In the genomic region with DNA sequence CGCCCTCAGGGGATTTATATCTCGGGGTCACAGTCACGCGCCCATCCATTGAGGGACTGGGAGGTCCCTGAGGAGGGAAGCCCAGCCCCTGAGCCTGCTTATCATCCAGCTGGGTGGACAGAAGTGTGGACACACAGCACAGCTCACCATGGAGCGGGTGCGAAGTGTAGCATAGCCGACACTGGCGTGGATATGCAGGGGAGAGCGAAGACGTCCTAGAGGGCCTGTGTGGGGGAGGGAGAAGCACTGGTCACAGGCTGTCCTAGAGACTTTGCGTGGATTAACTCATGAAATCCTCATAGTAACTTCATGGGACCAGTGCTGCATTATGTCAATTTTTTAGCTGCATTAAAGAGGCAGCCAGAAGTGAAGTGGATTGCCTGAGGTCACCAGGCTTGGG, we compare ENCODE assay signal across 35 cellular contexts.
"Had no signal": no experiment of that assay in that cellular context is flagged by ENCODE, and none has a peak within 500 bp of the region (broad histone marks: within the 10 kb centered on the region; RNA-seq: fewer than 3 reads in every experiment).

No MANE protein-coding gene starts in this region.

- H3K36me3 ChIP-seq: ascending aorta, cardiac muscle cell, SJSA1 had no signal

- H3K4me2 ChIP-seq: KMS-11 had no signal

- H3K9me3 ChIP-seq: ascending aorta had no signal

- ATAC-seq: activated CD8-positive, alpha-beta T cell treated with anti-CD3 and anti-CD28 coated beads for 36 hours; Panc1 had no signal

- DNase-seq: activated CD4-positive, alpha-beta T cell treated with anti-CD3 and anti-CD28 coated beads for 1 hour; activated CD4-positive, alpha-beta T cell treated with anti-CD3 and anti-CD28 coated beads, Interleukin-2, amount 10 ng/mL, durations not matched to agents 24 days and 14 days; activated CD4-positive, alpha-beta T cell treated with anti-CD3 and anti-CD28 coated beads, Interleukin-2, amount 50 U/mL, for 4 hours; activated CD4-positive, CD25-positive, alpha-beta regulatory T cell; activated CD8-positive, alpha-beta T cell treated with anti-CD3 and anti-CD28 coated beads for 36 hours; activated gamma-delta T cell; activated naive CD4-positive, alpha-beta T cell treated with Interleukin-2 at 50 U/mL for 16 hours; activated naive CD8-positive, alpha-beta T cell treated with anti-CD3 and anti-CD28 coated beads, Interleukin-2, amount 10 ng/mL, durations not matched to agents 7 days and 5 days; activated T-cell treated with anti-CD3 and anti-CD28 coated beads, Interleukin-2, amount 50 U/mL, for 24 hours; amygdala; MM.1S; MV-4-11; NCI-H1092 treated with DMSO at 0.1 percent for 48 hours; NCI-H1417; NCI-H146; NCI-H187; NCI-H2081; NCI-H2171 treated with DMSO at 0.1 percent for 48 hours; NCI-H2227 treated with DMSO at 0.1 percent for 48 hours; NCI-H446; NCI-H510A treated with DMSO at 0.1 percent for 48 hours; NCI-H526 treated with DMSO at 0.1 percent for 48 hours; NCI-H774; RPMI8226; SHP77 treated with DMSO at 0.1 percent for 48 hours; SW 1271; T-helper 1 cell; T-helper 2 cell; T-helper 9 cell had no signal

- H3K27me3 ChIP-seq: ascending aorta, cardiac muscle cell, SJSA1 had no signal

- H3K4me3 ChIP-seq: ascending aorta, cardiac muscle cell, SJSA1 had no signal

- H3K27ac ChIP-seq: ascending aorta, cardiac muscle cell, KMS-11, SJSA1, VCaP had no signal

- H3K9ac ChIP-seq: KMS-11 had no signal
